8 cellular contexts compared by ENCODE assay signal in genomic region chr2:73232471-73233153, GRCh38. TPM values are rescaled to one million over a fixed set of nuclear protein-coding genes. Genes with fewer than 3 reads are reported as not detected.
DNase-seq lines count a peak whose midpoint lies in the region; ATAC-seq and TF ChIP-seq lines count a peak whose summit lies in the region.

No MANE protein-coding gene starts in this region.

- no peaks in the 10 kb centered on the region for H3K27me3 ChIP-seq in CD4-positive, alpha-beta T cell (ENCODE audit: control insufficient read depth, insufficient read depth, low read length)
- no peaks in the 10 kb centered on the region for H3K27me3 ChIP-seq in KMS-11 (ENCODE audit: insufficient read depth, low read depth)

- no peak for ATAC-seq in CD4-positive, alpha-beta T cell (ENCODE audit: poor library complexity)
- peak; percentile 15 for ATAC-seq in GM19438 (IDR thresholded peaks at IDR 0.05; ENCODE audit: low read depth, unreplicated experiment)
- ATAC-seq in activated naive CD8-positive, alpha-beta T cell treated with anti-CD3 and anti-CD28 coated beads, Interleukin-2, amount 50 U/mL, for 24 hours: no peak

- H3K4me1 ChIP-seq in KMS-11 (ENCODE audit: low read depth, poor library complexity, severe bottlenecking): peaks cover 24% of the 10 kb centered on the region

- no peak for TF ChIP-seq CTCF in CD4-positive, alpha-beta T cell (IDR thresholded peaks at IDR 0.05)
- TF ChIP-seq CTCF in KMS-11 (conservative IDR thresholded peaks at IDR 0.05; ENCODE audit: low read depth, low read length) (no peak), GM13976 (IDR thresholded peaks at IDR 0.05; ENCODE audit: borderline replicate concordance, control extremely low read depth, extremely low read depth, insufficient read depth, missing control alignments) (no peak)

- H3K4me1 Mint-ChIP-seq in CD4-positive, alpha-beta T cell (ENCODE audit: low read depth): peaks cover 46% of the 10 kb centered on the region
- peaks cover 32% of the 10 kb centered on the region for H3K4me1 Mint-ChIP-seq in activated naive CD8-positive, alpha-beta T cell treated with anti-CD3 and anti-CD28 coated beads, Interleukin-2, amount 50 U/mL, for 24 hours

- peak in 5 of 10 experiments; percentile 11 to 22 (median 18) for DNase-seq in CD4-positive, alpha-beta T cell
- DNase-seq in activated naive CD8-positive, alpha-beta T cell treated with anti-CD3 and anti-CD28 coated beads, Interleukin-2, amount 50 U/mL, for 24 hours: peak; percentile 42
- DNase-seq in stimulated activated CD8-positive, alpha-beta memory T cell treated with anti-CD3 and anti-CD28 coated beads, Interleukin-4, amount 100 ng/mL, for 24 hours (ENCODE audit: low read depth): peak; percentile 11
- DNase-seq in GM13976 (ENCODE audit: low spot score) (no peak), inferior parietal cortex (ENCODE audit: extremely low spot score) (no peak)

- POLR2A ChIA-PET in CD4-positive, alpha-beta T cell (lab: Charles Lee): interaction anchor here (0.8 to 3.9 kb wide), 18 partner anchors 9 to 1225 kb away, joined by 3 to 46 read pairs (median 10); partner anchors contain the start of genes ALMS1, EGR4, FBXO41 and SFXN5

- H2AFZ ChIP-seq in KMS-11 (ENCODE audit: low read depth): peak overlapping the region; percentile 82

- peaks cover 22% of the 10 kb centered on the region for H3K36me3 Mint-ChIP-seq in CD4-positive, alpha-beta T cell (ENCODE audit: low read depth)
- H3K36me3 Mint-ChIP-seq in activated naive CD8-positive, alpha-beta T cell treated with anti-CD3 and anti-CD28 coated beads, Interleukin-2, amount 50 U/mL, for 24 hours (ENCODE audit: low read depth): peaks cover 25% of the 10 kb centered on the region

- H3K4me2 ChIP-seq in KMS-11: peak overlapping the region; percentile 50

- peaks cover 27% of the 10 kb centered on the region for H4K20me1 ChIP-seq in KMS-11 (ENCODE audit: insufficient read depth)

- H3K9me3 Mint-ChIP-seq in CD4-positive, alpha-beta T cell: no peaks in the 10 kb centered on the region
- H3K9me3 Mint-ChIP-seq in activated naive CD8-positive, alpha-beta T cell treated with anti-CD3 and anti-CD28 coated beads, Interleukin-2, amount 50 U/mL, for 24 hours: no peaks in the 10 kb centered on the region

- peak overlapping the region; percentile 96; the same call in 1 of the 2 replicates for H3K9ac ChIP-seq in KMS-11

- in situ Hi-C loops in GM13976 (cut with MboI; ENCODE audit: low sequenced_read_pairs, unreplicated experiment): no loop called here

- peaks cover 36% of the 10 kb centered on the region for H3K79me2 ChIP-seq in KMS-11 (ENCODE audit: insufficient read depth, low read depth)

- H3K27me3 Mint-ChIP-seq in CD4-positive, alpha-beta T cell: no peaks in the 10 kb centered on the region
- H3K27me3 Mint-ChIP-seq in activated naive CD8-positive, alpha-beta T cell treated with anti-CD3 and anti-CD28 coated beads, Interleukin-2, amount 50 U/mL, for 24 hours: no peaks in the 10 kb centered on the region

- H3K9me3 ChIP-seq in CD4-positive, alpha-beta T cell (ENCODE audit: control insufficient read depth, low read length): no peaks in the 10 kb centered on the region
- H3K9me3 ChIP-seq in iPS-18c (ENCODE audit: control insufficient read depth, insufficient read depth, low read length): no peaks in the 10 kb centered on the region

- intact Hi-C loops in CD4-positive, alpha-beta T cell (cut with DNase I, micrococcal nuclease): loop anchor here (1.0 to 10.0 kb wide), 6 partner anchors 60 to 1222 kb away; partner anchors contain the start of genes ALMS1 (in 2 of the 2), INO80B (in 2 of the 2), SFXN5 (in 2 of the 2) and WBP1 (in 2 of the 2)

- H3K27ac ChIP-seq in CD4-positive, alpha-beta T cell (ENCODE audit: low read depth, low read length): peak overlapping the region; percentile 90
- peak overlapping the region; percentile 8; the same call in 1 of the 2 replicates for H3K27ac ChIP-seq in KMS-11

- no peak overlapping the region for H3K4me3 ChIP-seq in KMS-11 (IDR thresholded peaks at IDR 0.05; ENCODE audit: insufficient read depth, low read depth, low read length)
- H3K4me3 ChIP-seq in iPS-18c (ENCODE audit: insufficient read depth, low read depth, low read length): peak overlapping the region; percentile 80

- H3K36me3 ChIP-seq in KMS-11 (ENCODE audit: insufficient read depth): no peaks in the 10 kb centered on the region

- CTCF ChIA-PET in CD4-positive, alpha-beta T cell (lab: Charles Lee): interaction anchor here (1.1 to 5.8 kb wide), 4 partner anchors 20 to 504 kb away, joined by 3 to 31 read pairs (median 19); partner anchors contain the start of genes SMYD5 and TPRKB

- H3K27ac Mint-ChIP-seq in CD4-positive, alpha-beta T cell: peak overlapping the region; percentile 98
- H3K27ac Mint-ChIP-seq in activated naive CD8-positive, alpha-beta T cell treated with anti-CD3 and anti-CD28 coated beads, Interleukin-2, amount 50 U/mL, for 24 hours: peak overlapping the region; percentile 95

- H3K4me3 Mint-ChIP-seq in CD4-positive, alpha-beta T cell: peak overlapping the region; percentile 96
- peak overlapping the region; percentile 99 for H3K4me3 Mint-ChIP-seq in activated naive CD8-positive, alpha-beta T cell treated with anti-CD3 and anti-CD28 coated beads, Interleukin-2, amount 50 U/mL, for 24 hours

RNA-seq across cellular contexts. Expression of gene PRADC1, which starts 0.4 kb away (rescaled TPM):
- 1 to 10 TPM; 2.9 to 3.0 TPM for total RNA-seq in CD4-positive, alpha-beta T cell

RNA-seq across cellular contexts. Expression of gene CCT7, which starts 1.5 kb away (rescaled TPM):
- total RNA-seq in CD4-positive, alpha-beta T cell: 10 to 100 TPM; 86.9 to 96.9 TPM

RNA-seq across cellular contexts. Expression of gene SMYD5, which starts 18.6 kb away (rescaled TPM):
- 10 to 100 TPM; 39.1 to 46.7 TPM for total RNA-seq in CD4-positive, alpha-beta T cell

RNA-seq across cellular contexts. Expression of gene NOTO, which starts 30.2 kb away (rescaled TPM):
- not detected for total RNA-seq in CD4-positive, alpha-beta T cell

RNA-seq across cellular contexts. Expression of gene FBXO41, which starts 51.7 kb away (rescaled TPM):
- 10 to 100 TPM; 14.0 to 16.0 TPM for total RNA-seq in CD4-positive, alpha-beta T cell

Comparison
In these comparisons a context has a peak if more than half of its experiments do, and no peak if none do; other contexts are left out.
1. DNase-seq: peak in activated naive CD8-positive, alpha-beta T cell treated with anti-CD3 and anti-CD28 coated beads, Interleukin-2, amount 50 U/mL, for 24 hours (single experiment) and stimulated activated CD8-positive, alpha-beta memory T cell treated with anti-CD3 and anti-CD28 coated beads, Interleukin-4, amount 100 ng/mL, for 24 hours (single experiment); none in GM13976 (single experiment) and inferior parietal cortex (single experiment).